In the genomic region with DNA sequence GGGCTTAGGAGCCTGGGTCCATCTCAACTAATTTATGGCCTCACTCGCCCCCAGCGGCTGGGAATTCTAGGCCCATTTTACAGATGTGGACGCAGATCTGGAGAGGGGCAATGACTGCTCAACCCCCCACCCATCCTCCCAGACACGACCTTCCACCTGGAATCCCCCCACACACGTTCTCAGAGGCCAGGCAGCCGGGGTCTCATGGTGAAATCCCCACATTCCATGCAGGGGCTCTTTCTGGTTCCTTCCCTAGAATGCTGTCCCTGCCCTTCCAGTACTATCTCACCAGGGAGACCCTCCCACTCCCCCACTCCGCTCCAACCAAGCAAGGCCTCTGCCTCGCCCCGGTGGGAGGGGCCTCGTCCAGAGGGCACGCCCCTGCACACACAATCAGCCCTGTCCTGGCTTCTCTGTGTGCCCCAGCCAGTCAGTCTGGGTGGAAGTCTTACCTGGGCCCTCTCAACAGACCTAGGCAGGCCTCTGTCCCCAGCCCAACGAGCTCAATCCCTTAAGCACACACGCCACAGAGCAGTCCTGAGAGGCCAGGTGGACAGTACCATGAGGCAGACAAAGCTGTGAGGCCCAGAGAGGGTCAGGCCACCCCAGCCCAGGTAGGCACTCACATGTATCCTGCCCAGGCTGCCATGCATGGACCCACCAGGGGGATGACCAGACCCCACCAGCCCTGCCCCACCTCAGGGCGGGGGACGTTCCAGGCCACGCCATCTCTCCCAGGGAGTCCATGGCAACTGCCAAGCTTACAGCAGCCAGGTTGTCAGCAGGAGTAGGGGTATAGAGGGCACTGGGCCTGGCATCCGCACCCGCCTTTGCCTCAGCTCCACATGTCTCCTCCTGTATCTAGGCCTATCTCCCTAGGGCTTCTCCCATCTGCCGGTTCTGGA, we compare ENCODE assay signal across 8 cellular contexts. TPM values are rescaled to one million over a fixed set of nuclear protein-coding genes. Genes with fewer than 3 reads are reported as not detected.
A peak's percentile ranks its signal among the peaks of the same experiment; 100 is the strongest.
DNase-seq lines count a peak whose midpoint lies in the region; ATAC-seq and TF ChIP-seq lines count a peak whose summit lies in the region.

No MANE protein-coding gene starts in this region.

- H3K27ac ChIP-seq in body of pancreas (no peak overlapping the region), mesodermal cell (ENCODE audit: low read depth, low read length, severe bottlenecking) (peak overlapping the region; percentile 79), urinary bladder (ENCODE audit: low read depth) (peak overlapping the region; percentile 19)

- H3K9me3 Mint-ChIP-seq in Calu3 (ENCODE audit: low read depth, unreplicated experiment) = no peaks in the 10 kb centered on the region

- TF ChIP-seq CTCF in Calu3 (IDR thresholded peaks at IDR 0.05; ENCODE audit: unreplicated experiment) (no peak), body of pancreas (IDR thresholded peaks at IDR 0.05) (no peak)

- WGBS in body of pancreas, 2 donors = 61 to 83% methylated on average over 11 to 18 of the region's 19 CpGs
- WGBS in mesodermal cell (ENCODE audit: insufficient coverage in 2 of 2), 2 experiments = 51 to 56% methylated on average over 16 to 18 of the region's 19 CpGs
- 68% methylated on average over 19 of the region's 19 CpGs for WGBS in urinary bladder

- H3K4me1 ChIP-seq in body of pancreas (peaks cover 24% of the 10 kb centered on the region), mesodermal cell (ENCODE audit: control insufficient read depth, insufficient read depth, low read length, poor library complexity, severe bottlenecking) (no peaks in the 10 kb centered on the region), urinary bladder (ENCODE audit: insufficient read depth) (no peaks in the 10 kb centered on the region)

- no TSS peak for BruUV-seq in Calu3 (replicated peaks; lab: Mats Ljungman, UMichigan)

- ATAC-seq in body of pancreas = no peak
- no peak for ATAC-seq in GM21360 (IDR thresholded peaks at IDR 0.05; ENCODE audit: unreplicated experiment)
- no peak for ATAC-seq in GM19452 (IDR thresholded peaks at IDR 0.05; ENCODE audit: unreplicated experiment)

- DNase-seq in Calu3 (peak; percentile 55), NCI-H2171 (lab: John Stamatoyannopoulos, UW) (peak; percentile 19), body of pancreas (peak in 3 of 4 donors; percentile 24 to 44 (median 42)), pons (ENCODE audit: low spot score) (no peak)

- no peak for TF ChIP-seq POLR2A in body of pancreas (IDR thresholded peaks at IDR 0.05)

- peaks cover 17% of the 10 kb centered on the region for H3K4me1 Mint-ChIP-seq in Calu3 (ENCODE audit: low read depth, unreplicated experiment)

- H3K27ac Mint-ChIP-seq in Calu3 (ENCODE audit: unreplicated experiment) = no peak overlapping the region

- H3K36me3 ChIP-seq in body of pancreas (replicated peaks in 1 of 2; ENCODE audit: insufficient read depth in 1 of 2, low read depth in 2 of 2) (no peaks in the 10 kb centered on the region), mesodermal cell (ENCODE audit: control insufficient read depth, insufficient read depth, low read length) (peaks cover 7% of the 10 kb centered on the region), urinary bladder (ENCODE audit: insufficient read depth) (peaks cover 2% of the 10 kb centered on the region)

- H3K4me3 ChIP-seq in body of pancreas (no peak overlapping the region), mesodermal cell (ENCODE audit: extremely low read depth, insufficient read depth, low read length, poor library complexity, severe bottlenecking) (peak overlapping the region; percentile 54), urinary bladder (ENCODE audit: low read depth, low read length) (no peak overlapping the region)

- no peaks in the 10 kb centered on the region for H3K27me3 Mint-ChIP-seq in Calu3 (ENCODE audit: unreplicated experiment)

- H3K36me3 Mint-ChIP-seq in Calu3 (ENCODE audit: insufficient read depth, unreplicated experiment) = peaks cover 33% of the 10 kb centered on the region

- no peaks in the 10 kb centered on the region for H3K9me3 ChIP-seq in body of pancreas
- no peaks in the 10 kb centered on the region for H3K9me3 ChIP-seq in mesodermal cell (ENCODE audit: control insufficient read depth, low read length)

- intact Hi-C loops in Calu3 (cut with micrococcal nuclease; ENCODE audit: unreplicated experiment) (no loop called here), body of pancreas (cut with DNase I) (no loop called here)

- CTCF ChIA-PET in Calu3 (lab: Charles Lee) = no interaction called here

- H3K4me3 Mint-ChIP-seq in Calu3 (ENCODE audit: low read depth, unreplicated experiment) = peak overlapping the region; percentile 73

- H3K27me3 ChIP-seq in body of pancreas = no peaks in the 10 kb centered on the region

RNA-seq across cellular contexts. Expression of a gene that starts 1.3 kb away (rescaled TPM):
- 23.3 and 23.8 TPM in 2 replicates for total RNA-seq in Calu3 (2022)
- total RNA-seq in body of pancreas = 10 to 100 TPM; 49.8 to 87.7 TPM
- polyA plus RNA-seq in mesodermal cell (2013, experiment 1 of 2) = 19.6 TPM
- 15.8 TPM for polyA plus RNA-seq in mesodermal cell (2013, experiment 2 of 2)
- 4.3 TPM for total RNA-seq in urinary bladder
- polyA plus RNA-seq in urinary bladder = 13.5 TPM

Comparison
In these comparisons a context has a peak if more than half of its experiments do, and no peak if none do; other contexts are left out.
1. H3K27ac ChIP-seq: peak in mesodermal cell (single experiment) and urinary bladder (single experiment); none in body of pancreas (0 of 4).